ENCODE assay signal across 10 cellular contexts in the genomic region with DNA sequence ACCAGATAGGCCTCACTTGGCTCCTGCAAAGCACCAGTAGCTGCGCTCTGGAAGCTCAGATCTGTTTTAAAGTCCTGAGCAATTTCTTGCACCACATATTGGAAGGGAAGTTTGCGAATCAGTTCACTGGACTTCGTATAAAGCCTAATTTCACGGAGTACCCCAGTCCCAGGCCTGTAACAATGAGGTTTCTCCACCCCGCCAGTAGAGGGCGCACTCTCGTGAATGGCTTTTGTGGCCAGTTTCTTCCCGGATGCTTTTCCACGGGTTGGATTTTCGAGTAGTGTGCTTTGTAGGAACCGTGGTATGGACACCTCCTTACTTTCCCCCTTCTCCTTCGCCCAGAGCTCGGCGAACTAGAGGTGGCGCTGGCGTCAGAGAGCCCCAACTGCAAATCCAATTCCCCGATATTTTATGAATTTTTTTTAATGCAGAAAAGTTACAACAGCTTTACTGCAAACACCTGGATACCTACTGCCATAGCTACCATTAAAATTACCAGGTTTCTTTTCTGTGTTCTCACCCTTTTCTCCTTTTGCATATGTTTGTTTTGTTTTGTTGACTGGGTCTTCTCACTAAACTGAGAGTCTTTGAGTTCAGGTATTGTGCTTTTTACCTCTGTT. TPM values are rescaled to one million over a fixed set of nuclear protein-coding genes. Genes with fewer than 3 reads are reported as not detected.
DNase-seq lines count a peak whose midpoint lies in the region; ATAC-seq, FAIRE-seq and TF ChIP-seq lines count a peak whose summit lies in the region.
"Had no signal": no experiment of that assay in that cellular context is flagged by ENCODE, and none has a peak within 500 bp of the region (broad histone marks: within the 10 kb centered on the region; RNA-seq: fewer than 3 reads in every experiment).

No MANE protein-coding gene starts in this region.

- no peak overlapping the region for H2BK12ac ChIP-seq in neuronal stem cell (ENCODE audit: low read length)

- H3K9me2 ChIP-seq in Karpas-422 (replicated peaks; ENCODE audit: insufficient read depth, low read length), result no peaks in the 10 kb centered on the region

- H2AFZ ChIP-seq in Karpas-422 (ENCODE audit: low read length), result no peak overlapping the region
- H2AFZ ChIP-seq in K562 (ENCODE audit: low read depth, low read length), result peak overlapping the region; percentile 51; the same call in 1 of the 2 replicates
- H2AFZ ChIP-seq in neuronal stem cell (ENCODE audit: low read length), result no peak overlapping the region

- 9% methylated on average over 17 of the region's 17 CpGs for WGBS in K562 (ENCODE audit: insufficient coverage, low coverage, missing lambda C conversion rate)
- no CpG with 5 or more reads among the region's 17 CpGs for WGBS in neuronal stem cell (ENCODE audit: extremely low coverage in 2 of 2, insufficient read length in 2 of 2, insufficient replicate concordance in 1 of 2), 2 donors

- no peak overlapping the region for H3K14ac ChIP-seq in neuronal stem cell (ENCODE audit: low read length)

- H3K36me3 ChIP-seq in Karpas-422 (ENCODE audit: insufficient read depth, low read length) (no peaks in the 10 kb centered on the region), K562 (ENCODE audit: control insufficient read depth, insufficient read depth, low read length) (no peaks in the 10 kb centered on the region), neuronal stem cell (replicated peaks in 1 of 2; ENCODE audit: control insufficient read depth in 2 of 2, insufficient read depth in 2 of 2, low read length in 2 of 2) (no peaks in the 10 kb centered on the region)

- no peaks in the 10 kb centered on the region for H3K9me1 ChIP-seq in K562 (ENCODE audit: control insufficient read depth, insufficient read depth, low read length)

- no peaks in the 10 kb centered on the region for H3K27me3 ChIP-seq in Karpas-422 (ENCODE audit: low read length)
- H3K27me3 ChIP-seq in K562 (ENCODE audit: control insufficient read depth in 2 of 2, insufficient read depth in 2 of 2, low read length in 2 of 2), result peaks cover 2 to 7% of the 10 kb centered on the region in 2 experiments; a peak in 1 of 5 replicates
- H3K27me3 ChIP-seq in neuronal stem cell (ENCODE audit: control insufficient read depth in 3 of 3, insufficient read depth in 3 of 3, low read depth in 1 of 3, low read length in 3 of 3), result no peaks in the 10 kb centered on the region

- no peak for TF ChIP-seq EP300 in K562 (IDR thresholded peaks at IDR 0.05; ENCODE audit: low read length)

- intact Hi-C loops in Calu3 (cut with micrococcal nuclease; ENCODE audit: unreplicated experiment) (no loop called here), K562 (cut with micrococcal nuclease) (loop anchor here (2.0 to 10.0 kb wide), 2 partner anchors 151 to 453 kb away; no protein-coding TSS in a partner anchor)

- H3K23ac ChIP-seq in neuronal stem cell (ENCODE audit: low read depth, low read length, poor library complexity), result no peak overlapping the region

- H3K4me2 ChIP-seq in Karpas-422 (ENCODE audit: low read depth, low read length, poor library complexity, severe bottlenecking) (no peak overlapping the region), K562 (ENCODE audit: insufficient read depth, low read length) (no peak overlapping the region), neuronal stem cell (ENCODE audit: insufficient read depth, low read length, poor library complexity, severe bottlenecking) (no peak overlapping the region)

- H3K4me3 ChIP-seq in Karpas-422 (ENCODE audit: low read length) (no peak overlapping the region), K562 (no peak overlapping the region), neuronal stem cell (ENCODE audit: low read length in 2 of 2) (no peak overlapping the region)
- H3K4me3 ChIP-seq: lung had no signal

- no peaks in the 10 kb centered on the region for H3K79me2 ChIP-seq in Karpas-422 (ENCODE audit: low read length)
- H3K79me2 ChIP-seq in K562 (ENCODE audit: control insufficient read depth, insufficient read depth, low read length), result no peaks in the 10 kb centered on the region

- no peak overlapping the region for H4K8ac ChIP-seq in neuronal stem cell (ENCODE audit: low read depth, low read length)

- H3K36me3 Mint-ChIP-seq in Calu3 (ENCODE audit: insufficient read depth, unreplicated experiment), result peaks cover 13% of the 10 kb centered on the region

- FAIRE-seq in K562 (lab: Jason Lieb, UNC), result peak; percentile 75

- ATAC-seq in K562, result peak; percentile 90
- no peak for ATAC-seq in GM18520 (IDR thresholded peaks at IDR 0.05; ENCODE audit: unreplicated experiment)

- BruUV-seq in Calu3 (replicated peaks; lab: Mats Ljungman, UMichigan) (no TSS peak), K562 (replicated peaks; lab: Mats Ljungman, UMichigan) (no TSS peak)

- peak overlapping the region; percentile 44 for H3K18ac ChIP-seq in neuronal stem cell (ENCODE audit: low read length)

- no peaks in the 10 kb centered on the region; the same call in 1 of the 2 replicates for H4K20me1 ChIP-seq in Karpas-422 (ENCODE audit: insufficient read depth, low read depth, low read length)
- H4K20me1 ChIP-seq in K562 (replicated peaks; ENCODE audit: control insufficient read depth, insufficient read depth, low read length), result no peaks in the 10 kb centered on the region

- H3K9me3 Mint-ChIP-seq in Calu3 (ENCODE audit: low read depth, unreplicated experiment), result peaks cover 2% of the 10 kb centered on the region

- H2BK15ac ChIP-seq in neuronal stem cell (ENCODE audit: low read length), result no peak overlapping the region

- H4K91ac ChIP-seq in neuronal stem cell (ENCODE audit: low read depth, low read length, poor library complexity), result no peak overlapping the region

- H2BK120ac ChIP-seq in neuronal stem cell (ENCODE audit: low read depth, low read length), result no peak overlapping the region

- no peak overlapping the region for H3K4me3 Mint-ChIP-seq in Calu3 (ENCODE audit: low read depth, unreplicated experiment)

- no peak overlapping the region for H2AK5ac ChIP-seq in neuronal stem cell (ENCODE audit: low read depth, low read length)

- TF ChIP-seq CTCF in Calu3 (IDR thresholded peaks at IDR 0.05; ENCODE audit: unreplicated experiment), result peak; percentile 84
- peak; percentile 76 to 94 (median 79) for TF ChIP-seq CTCF in K562 (IDR thresholded peaks at IDR 0.05 in 2 of 3, conservative IDR thresholded peaks at IDR 0.05 in 1 of 3; ENCODE audit: insufficient read depth in 2 of 3, low read depth in 1 of 3, low read length in 3 of 3)

- POLR2A ChIA-PET in K562 (lab: Yijun Ruan, JAX), result no interaction called here

- peak in 1 of 2 experiments; percentile 53; a peak in 3 of 4 replicates for TF ChIP-seq RAD21 in K562 (CRISPR knock-in tag; conservative IDR thresholded peaks at IDR 0.05 in 1 of 2, IDR thresholded peaks at IDR 0.05 in 1 of 2)

- H3K4me1 Mint-ChIP-seq in Calu3 (ENCODE audit: low read depth, unreplicated experiment), result peaks cover 38% of the 10 kb centered on the region

- H3K9me3 ChIP-seq in Karpas-422 (ENCODE audit: low read length) (no peaks in the 10 kb centered on the region), K562 (replicated peaks; ENCODE audit: control insufficient read depth, insufficient read depth, low read depth, low read length) (no peaks in the 10 kb centered on the region), neuronal stem cell (replicated peaks in 1 of 2; ENCODE audit: control insufficient read depth in 2 of 2, insufficient read depth in 1 of 2, low read depth in 1 of 2, low read length in 2 of 2) (no peaks in the 10 kb centered on the region)

- in situ Hi-C loops in K562 (cut with MboI), result no loop called here

- TF ChIP-seq POLR2A in K562 (conservative IDR thresholded peaks at IDR 0.05), result no peak

- H3K27ac ChIP-seq in Karpas-422 (ENCODE audit: low read length) (no peak overlapping the region), K562 (ENCODE audit: extremely low read depth, low read depth, low read length) (no peak overlapping the region), neuronal stem cell (replicated peaks; ENCODE audit: low read length) (no peak overlapping the region)

- H3K27ac Mint-ChIP-seq in Calu3 (ENCODE audit: unreplicated experiment), result no peak overlapping the region

- peak; percentile 46 for DNase-seq in Calu3
- peak; percentile 72 for DNase-seq in Karpas-422
- peak; percentile 57 to 78 (median 72) for DNase-seq in K562 (ENCODE audit: extremely low read depth in 1 of 4, low spot score in 3 of 4)
- DNase-seq in neuronal stem cell (ENCODE audit: low spot score), result no peak
- DNase-seq in hippocampal formation (lab: John Stamatoyannopoulos, UW), result no peak
- DNase-seq in activated CD4-positive, CD25-positive, alpha-beta regulatory T cell treated with anti-CD3 and anti-CD28 coated beads, Interleukin-2, amount 50 U/mL, for 72 hours, result no peak
- no peak for DNase-seq in NCI-H2081 (lab: John Stamatoyannopoulos, UW)
- DNase-seq: NCI-H1417 had no signal

- H2BK5ac ChIP-seq in neuronal stem cell (ENCODE audit: low read length), result no peak overlapping the region

- no peak overlapping the region for H3K4ac ChIP-seq in neuronal stem cell (ENCODE audit: low read length)

- no peaks in the 10 kb centered on the region for H3K79me1 ChIP-seq in neuronal stem cell (ENCODE audit: low read depth, low read length)

- no peaks in the 10 kb centered on the region for H3K27me3 Mint-ChIP-seq in Calu3 (ENCODE audit: unreplicated experiment)

- CTCF ChIA-PET in Calu3 (lab: Charles Lee), result no interaction called here
- CTCF ChIA-PET in K562 (lab: Yijun Ruan, JAX; ENCODE audit: low intra/inter-chr PET ratio), result no interaction called here

- H3K4me1 ChIP-seq in Karpas-422 (ENCODE audit: low read length), result no peaks in the 10 kb centered on the region
- H3K4me1 ChIP-seq in K562 (replicated peaks in 1 of 2; ENCODE audit: control insufficient read depth in 2 of 2, insufficient read depth in 2 of 2, low read length in 2 of 2), result no peaks in the 10 kb centered on the region
- H3K4me1 ChIP-seq in neuronal stem cell (ENCODE audit: control insufficient read depth in 2 of 2, insufficient read depth in 1 of 2, low read depth in 1 of 2, low read length in 2 of 2), result peaks cover 0 to 2% of the 10 kb centered on the region in 2 donors

- no peak overlapping the region for H3K9ac ChIP-seq in Karpas-422 (ENCODE audit: low read length)
- H3K9ac ChIP-seq in K562 (ENCODE audit: insufficient read depth in 1 of 2, low read depth in 2 of 2, low read length in 2 of 2), result no peak overlapping the region
- no peak overlapping the region for H3K9ac ChIP-seq in neuronal stem cell (ENCODE audit: low read depth, low read length, poor library complexity)

RNA-seq across cellular contexts. Expression of a gene that starts 13.3 kb away (rescaled TPM):
- total RNA-seq in Calu3 (2022), result 29.8 and 31.3 TPM in 2 replicates
- total RNA-seq in Karpas-422 (2014; rRNA removed; shearing (Covaris generic); ENCODE audit: low replicate concordance), result not detected in 2 replicates
- total RNA-seq in K562 (2011; cell fraction: chromatin; rRNA removed; ENCODE audit: low replicate concordance), result 0.39 and 1.2 TPM in 2 replicates
- 0.13 and 0.67 TPM in 2 replicates for total RNA-seq in K562 (2011; cell fraction: nucleolus; rRNA removed)
- total RNA-seq in K562 (2011; cell fraction: nucleoplasm; rRNA removed), result 0.22 and 0.23 TPM in 2 replicates
- total RNA-seq in K562 (2014; rRNA removed), result 0.12 and 0.18 TPM in 2 replicates
- 0.26 and 0.29 TPM in 2 replicates for total RNA-seq in K562 (2014; rRNA removed; fragmentation: Illumina TruSeq; extraction: Trizol)
- 0.40 and 0.72 TPM in 2 replicates for total RNA-seq in K562 (2015; rRNA removed; fragmentation: Illumina TruSeq; extraction: Trizol)
- total RNA-seq in K562 (2021), result 0.16 and 0.29 TPM in 2 replicates
- 1.3 TPM in 1 of 2 replicates, not detected in the other for polyA plus RNA-seq in K562 (2011; rRNA removed)
- polyA plus RNA-seq in K562 (2011; cell fraction: cytosol; rRNA removed), result 0.03 and 1.2 TPM in 2 replicates
- 1.5 TPM in 1 of 2 replicates, not detected in the other for polyA plus RNA-seq in K562 (2011; cell fraction: nucleus; rRNA removed)
- polyA plus RNA-seq in K562 (2012), result 0.33 and 0.69 TPM in 2 replicates
- polyA plus RNA-seq in K562 (2014; fragmentation: Illumina TruSeq; extraction: Trizol), result 0.25 and 0.28 TPM in 2 replicates
- under 1 TPM; 0.25 to 0.27 TPM for polyA plus RNA-seq in K562 (2014; fragmentation: Nextera tagmentation; extraction: Ambion mirVana)
- polyA plus RNA-seq in K562 (2014; rRNA removed), result 0.15 and 0.18 TPM in 2 replicates
- polyA minus RNA-seq in K562 (2011; rRNA and poly(A)+ RNA removed), result 2.7 TPM in 1 of 2 replicates, not detected in the other
- 0.95 TPM in 1 of 2 replicates, not detected in the other for polyA minus RNA-seq in K562 (2011; cell fraction: cytosol; rRNA and poly(A)+ RNA removed)
- polyA minus RNA-seq in K562 (2011; cell fraction: nucleus; rRNA and poly(A)+ RNA removed), result 3.0 TPM in 1 of 2 replicates, not detected in the other
- 0.96 TPM for polyA plus RNA-seq in neuronal stem cell (2013, experiment 1 of 2)
- 1.00 TPM for polyA plus RNA-seq in neuronal stem cell (2013, experiment 2 of 2)

Comparison
In these comparisons a context has a peak if more than half of its experiments do, and no peak if none do; other contexts are left out.
1. DNase-seq: peak in Calu3 (single experiment), Karpas-422 (single experiment) and K562 (4 of 4); none in neuronal stem cell (single experiment), hippocampal formation (0 of 2), activated CD4-positive, CD25-positive, alpha-beta regulatory T cell treated with anti-CD3 and anti-CD28 coated beads, Interleukin-2, amount 50 U/mL, for 72 hours (single experiment) and NCI-H2081 (0 of 2).
2. RNA of a gene that starts 13.3 kb away (total RNA-seq): 29.8 to 31.3 TPM in Calu3; 0.12 to 1.2 TPM in K562 and not detected in Karpas-422; every median in the first group is over 10 times any median in the second.